8 cellular contexts compared by ENCODE assay signal in genomic region chr10:68988530-68989316, GRCh38. TPM values are rescaled to one million over a fixed set of nuclear protein-coding genes. Genes with fewer than 3 reads are reported as not detected.
DNase-seq lines count a peak whose midpoint lies in the region; ATAC-seq and TF ChIP-seq lines count a peak whose summit lies in the region.

Gene KIFBP, plus strand, starts transcription at chr10:68988803. Its CDS starts 30 bp downstream, at chr10:68988833.

- in situ Hi-C loops in GM13977 (cut with MboI; ENCODE audit: low pct_unique_long_range_greater_than_20kb, low sequenced_read_pairs, unreplicated experiment): loop anchor here (25.0 kb wide), 1 partner anchor 399 kb away; no protein-coding TSS in a partner anchor

- intact Hi-C loops in left ventricle myocardium superior (cut with micrococcal nuclease) (no loop called here), prostate gland (cut with DNase I) (loop anchor here (2.0 kb wide), 1 partner anchor 134 kb away; no protein-coding TSS in a partner anchor)

- DNase-seq in GM13977 (ENCODE audit: low spot score): peak; percentile 93
- DNase-seq in NCI-H146 treated with DMSO at 0.1 percent for 48 hours (lab: John Stamatoyannopoulos, UW; ENCODE audit: unreplicated experiment): peak; percentile 97
- DNase-seq in T-helper 2 cell: peak; percentile 47 to 94 (median 77)
- peak; percentile 93 for DNase-seq in left ventricle myocardium superior
- peak; percentile 96 for DNase-seq in prostate gland (ENCODE audit: low spot score)

- H3K36me3 ChIP-seq in prostate gland (no peaks in the 10 kb centered on the region), urinary bladder (ENCODE audit: insufficient read depth) (peaks cover 2% of the 10 kb centered on the region)

- H3K4me3 ChIP-seq in prostate gland: peak within 1 kb of the TSS; percentile 68 to 80
- peak within 1 kb of the TSS; percentile 77 for H3K4me3 ChIP-seq in urinary bladder (ENCODE audit: low read depth, low read length)

- TF ChIP-seq POLR2A in prostate gland (IDR thresholded peaks at IDR 0.05): peak; percentile 89

- WGBS in prostate gland: under 1% methylated on average over 62 of the region's 62 CpGs
- WGBS in urinary bladder: under 1% methylated on average over 62 of the region's 62 CpGs

- H3K27me3 ChIP-seq in prostate gland (replicated peaks; ENCODE audit: insufficient read depth): no peaks in the 10 kb centered on the region

- TF ChIP-seq CTCF in GM13977 (IDR thresholded peaks at IDR 0.05; ENCODE audit: extremely low read depth, insufficient read depth, missing control alignments) (peak; percentile 47), prostate gland (IDR thresholded peaks at IDR 0.05) (peak; percentile 11 to 54 (median 44))

- peaks cover 4% of the 10 kb centered on the region for H3K4me1 ChIP-seq in prostate gland (replicated peaks)
- peaks cover 9% of the 10 kb centered on the region for H3K4me1 ChIP-seq in urinary bladder (ENCODE audit: insufficient read depth)

- ATAC-seq in HG02884 (IDR thresholded peaks at IDR 0.05; ENCODE audit: unreplicated experiment) (peak; percentile 85), left ventricle myocardium superior (peak; percentile 96)

- H3K9me3 ChIP-seq in prostate gland: no peaks in the 10 kb centered on the region

- H3K27ac ChIP-seq in angular gyrus (ENCODE audit: low read depth, low read length): peak within 1 kb of the TSS; percentile 78
- H3K27ac ChIP-seq in prostate gland: peak within 1 kb of the TSS; percentile 81 to 83
- peak within 1 kb of the TSS; percentile 54 for H3K27ac ChIP-seq in urinary bladder (ENCODE audit: low read depth)

RNA-seq across cellular contexts. Expression of gene KIFBP, which starts in this region (rescaled TPM):
- total RNA-seq in left ventricle myocardium superior (50.5 TPM), prostate gland (10 to 100 TPM; 37.3 to 46.7 TPM), urinary bladder (31.3 TPM)
- 24.7 TPM for polyA plus RNA-seq in urinary bladder

Comparison
In these comparisons a context has a peak if more than half of its experiments do, and no peak if none do; other contexts are left out.
1. Peak in every context shown above with its lines: DNase-seq, ATAC-seq, H3K4me3 ChIP-seq and H3K27ac ChIP-seq.